ENCODE assay signal across 2 cellular contexts in genomic region chr3:154176036-154176435, GRCh38.
TF ChIP-seq lines count a peak whose summit lies in the region.

No MANE protein-coding gene starts in this region.

TF ChIP-seq in GM23338, 12 proteins besides CTCF, POLR2A, EP300 and RAD21 (continued from another document):
- TF ChIP-seq, protein P1, sequence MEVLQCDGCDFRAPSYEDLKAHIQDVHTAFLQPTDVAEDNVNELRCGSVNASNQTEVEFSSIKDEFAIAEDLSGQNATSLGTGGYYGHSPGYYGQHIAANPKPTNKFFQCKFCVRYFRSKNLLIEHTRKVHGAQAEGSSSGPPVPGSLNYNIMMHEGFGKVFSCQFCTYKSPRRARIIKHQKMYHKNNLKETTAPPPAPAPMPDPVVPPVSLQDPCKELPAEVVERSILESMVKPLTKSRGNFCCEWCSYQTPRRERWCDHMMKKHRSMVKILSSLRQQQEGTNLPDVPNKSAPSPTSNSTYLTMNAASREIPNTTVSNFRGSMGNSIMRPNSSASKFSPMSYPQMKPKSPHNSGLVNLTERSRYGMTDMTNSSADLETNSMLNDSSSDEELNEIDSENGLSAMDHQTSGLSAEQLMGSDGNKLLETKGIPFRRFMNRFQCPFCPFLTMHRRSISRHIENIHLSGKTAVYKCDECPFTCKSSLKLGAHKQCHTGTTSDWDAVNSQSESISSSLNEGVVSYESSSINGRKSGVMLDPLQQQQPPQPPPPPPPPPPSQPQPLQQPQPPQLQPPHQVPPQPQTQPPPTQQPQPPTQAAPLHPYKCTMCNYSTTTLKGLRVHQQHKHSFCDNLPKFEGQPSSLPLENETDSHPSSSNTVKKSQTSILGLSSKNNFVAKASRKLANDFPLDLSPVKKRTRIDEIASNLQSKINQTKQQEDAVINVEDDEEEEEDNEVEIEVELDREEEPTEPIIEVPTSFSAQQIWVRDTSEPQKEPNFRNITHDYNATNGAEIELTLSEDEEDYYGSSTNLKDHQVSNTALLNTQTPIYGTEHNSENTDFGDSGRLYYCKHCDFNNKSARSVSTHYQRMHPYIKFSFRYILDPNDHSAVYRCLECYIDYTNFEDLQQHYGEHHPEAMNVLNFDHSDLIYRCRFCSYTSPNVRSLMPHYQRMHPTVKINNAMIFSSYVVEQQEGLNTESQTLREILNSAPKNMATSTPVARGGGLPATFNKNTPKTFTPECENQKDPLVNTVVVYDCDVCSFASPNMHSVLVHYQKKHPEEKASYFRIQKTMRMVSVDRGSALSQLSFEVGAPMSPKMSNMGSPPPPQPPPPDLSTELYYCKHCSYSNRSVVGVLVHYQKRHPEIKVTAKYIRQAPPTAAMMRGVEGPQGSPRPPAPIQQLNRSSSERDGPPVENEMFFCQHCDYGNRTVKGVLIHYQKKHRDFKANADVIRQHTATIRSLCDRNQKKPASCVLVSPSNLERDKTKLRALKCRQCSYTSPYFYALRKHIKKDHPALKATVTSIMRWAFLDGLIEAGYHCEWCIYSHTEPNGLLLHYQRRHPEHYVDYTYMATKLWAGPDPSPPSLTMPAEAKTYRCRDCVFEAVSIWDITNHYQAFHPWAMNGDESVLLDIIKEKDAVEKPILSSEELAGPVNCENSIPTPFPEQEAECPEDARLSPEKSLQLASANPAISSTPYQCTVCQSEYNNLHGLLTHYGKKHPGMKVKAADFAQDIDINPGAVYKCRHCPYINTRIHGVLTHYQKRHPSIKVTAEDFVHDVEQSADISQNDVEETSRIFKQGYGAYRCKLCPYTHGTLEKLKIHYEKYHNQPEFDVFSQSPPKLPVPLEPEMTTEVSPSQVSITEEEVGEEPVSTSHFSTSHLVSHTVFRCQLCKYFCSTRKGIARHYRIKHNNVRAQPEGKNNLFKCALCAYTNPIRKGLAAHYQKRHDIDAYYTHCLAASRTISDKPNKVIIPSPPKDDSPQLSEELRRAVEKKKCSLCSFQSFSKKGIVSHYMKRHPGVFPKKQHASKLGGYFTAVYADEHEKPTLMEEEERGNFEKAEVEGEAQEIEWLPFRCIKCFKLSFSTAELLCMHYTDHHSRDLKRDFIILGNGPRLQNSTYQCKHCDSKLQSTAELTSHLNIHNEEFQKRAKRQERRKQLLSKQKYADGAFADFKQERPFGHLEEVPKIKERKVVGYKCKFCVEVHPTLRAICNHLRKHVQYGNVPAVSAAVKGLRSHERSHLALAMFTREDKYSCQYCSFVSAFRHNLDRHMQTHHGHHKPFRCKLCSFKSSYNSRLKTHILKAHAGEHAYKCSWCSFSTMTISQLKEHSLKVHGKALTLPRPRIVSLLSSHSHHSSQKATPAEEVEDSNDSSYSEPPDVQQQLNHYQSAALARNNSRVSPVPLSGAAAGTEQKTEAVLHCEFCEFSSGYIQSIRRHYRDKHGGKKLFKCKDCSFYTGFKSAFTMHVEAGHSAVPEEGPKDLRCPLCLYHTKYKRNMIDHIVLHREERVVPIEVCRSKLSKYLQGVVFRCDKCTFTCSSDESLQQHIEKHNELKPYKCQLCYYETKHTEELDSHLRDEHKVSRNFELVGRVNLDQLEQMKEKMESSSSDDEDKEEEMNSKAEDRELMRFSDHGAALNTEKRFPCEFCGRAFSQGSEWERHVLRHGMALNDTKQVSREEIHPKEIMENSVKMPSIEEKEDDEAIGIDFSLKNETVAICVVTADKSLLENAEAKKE (CRISPR knock-in tag; IDR thresholded peaks at IDR 0.05), result no peak
- TF ChIP-seq CREB1 (CRISPR knock-in tag; IDR thresholded peaks at IDR 0.05; ENCODE audit: low read depth), result no peak
- no peak for TF ChIP-seq REST (IDR thresholded peaks at IDR 0.05; ENCODE audit: unreplicated experiment)
- no peak for TF ChIP-seq EZH2phosphoT487 (IDR thresholded peaks at IDR 0.05; ENCODE audit: unreplicated experiment)
- TF ChIP-seq ZNF114 (CRISPR knock-in tag; IDR thresholded peaks at IDR 0.05), result no peak
- no peak for TF ChIP-seq ZNF331 (CRISPR knock-in tag; IDR thresholded peaks at IDR 0.05; ENCODE audit: low read depth)
- TF ChIP-seq POLR2AphosphoS5 (IDR thresholded peaks at IDR 0.05; ENCODE audit: low read depth), result no peak
- no peak for TF ChIP-seq NANOG (IDR thresholded peaks at IDR 0.05; ENCODE audit: borderline replicate concordance)
- TF ChIP-seq JUNB (IDR thresholded peaks at IDR 0.05; ENCODE audit: unreplicated experiment), result no peak
- TF ChIP-seq STAT1 (IDR thresholded peaks at IDR 0.05; ENCODE audit: unreplicated experiment), result no peak
- no peak for TF ChIP-seq EZH2 (IDR thresholded peaks at IDR 0.05; ENCODE audit: low read depth, unreplicated experiment)

TF ChIP-seq in WTC11, 78 proteins besides CTCF, POLR2A, EP300 and RAD21 (continued from another document):
- TF ChIP-seq ZSCAN18 (CRISPR knock-in tag; IDR thresholded peaks at IDR 0.05) (no peak), ZNF396 (CRISPR knock-in tag; IDR thresholded peaks at IDR 0.05; ENCODE audit: borderline replicate concordance) (no peak), ETV6 (CRISPR knock-in tag; IDR thresholded peaks at IDR 0.05) (no peak), NFATC4 (CRISPR knock-in tag; IDR thresholded peaks at IDR 0.05) (no peak), EMX1 (CRISPR knock-in tag; IDR thresholded peaks at IDR 0.05) (no peak), NR2C2 (CRISPR knock-in tag; IDR thresholded peaks at IDR 0.05) (no peak), MXD4 (CRISPR knock-in tag; IDR thresholded peaks at IDR 0.05; ENCODE audit: borderline replicate concordance) (no peak), SP1 (CRISPR knock-in tag; conservative IDR thresholded peaks at IDR 0.05) (no peak), FOXK1 (CRISPR knock-in tag; IDR thresholded peaks at IDR 0.05) (no peak), ZNF232 (CRISPR knock-in tag; IDR thresholded peaks at IDR 0.05) (no peak), ATF3 (CRISPR knock-in tag; conservative IDR thresholded peaks at IDR 0.05) (no peak), ZNF263 (CRISPR knock-in tag; IDR thresholded peaks at IDR 0.05; ENCODE audit: low read depth) (no peak), OVOL2 (CRISPR knock-in tag; IDR thresholded peaks at IDR 0.05; ENCODE audit: borderline replicate concordance) (no peak)
- TF ChIP-seq, protein P2, sequence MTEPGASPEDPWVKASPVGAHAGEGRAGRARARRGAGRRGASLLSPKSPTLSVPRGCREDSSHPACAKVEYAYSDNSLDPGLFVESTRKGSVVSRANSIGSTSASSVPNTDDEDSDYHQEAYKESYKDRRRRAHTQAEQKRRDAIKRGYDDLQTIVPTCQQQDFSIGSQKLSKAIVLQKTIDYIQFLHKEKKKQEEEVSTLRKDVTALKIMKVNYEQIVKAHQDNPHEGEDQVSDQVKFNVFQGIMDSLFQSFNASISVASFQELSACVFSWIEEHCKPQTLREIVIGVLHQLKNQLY (CRISPR knock-in tag; IDR thresholded peaks at IDR 0.05), result no peak
- TF ChIP-seq, protein P3, sequence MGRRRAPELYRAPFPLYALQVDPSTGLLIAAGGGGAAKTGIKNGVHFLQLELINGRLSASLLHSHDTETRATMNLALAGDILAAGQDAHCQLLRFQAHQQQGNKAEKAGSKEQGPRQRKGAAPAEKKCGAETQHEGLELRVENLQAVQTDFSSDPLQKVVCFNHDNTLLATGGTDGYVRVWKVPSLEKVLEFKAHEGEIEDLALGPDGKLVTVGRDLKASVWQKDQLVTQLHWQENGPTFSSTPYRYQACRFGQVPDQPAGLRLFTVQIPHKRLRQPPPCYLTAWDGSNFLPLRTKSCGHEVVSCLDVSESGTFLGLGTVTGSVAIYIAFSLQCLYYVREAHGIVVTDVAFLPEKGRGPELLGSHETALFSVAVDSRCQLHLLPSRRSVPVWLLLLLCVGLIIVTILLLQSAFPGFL (CRISPR knock-in tag; IDR thresholded peaks at IDR 0.05; ENCODE audit: borderline replicate concordance), result no peak
- TF ChIP-seq, protein P4, sequence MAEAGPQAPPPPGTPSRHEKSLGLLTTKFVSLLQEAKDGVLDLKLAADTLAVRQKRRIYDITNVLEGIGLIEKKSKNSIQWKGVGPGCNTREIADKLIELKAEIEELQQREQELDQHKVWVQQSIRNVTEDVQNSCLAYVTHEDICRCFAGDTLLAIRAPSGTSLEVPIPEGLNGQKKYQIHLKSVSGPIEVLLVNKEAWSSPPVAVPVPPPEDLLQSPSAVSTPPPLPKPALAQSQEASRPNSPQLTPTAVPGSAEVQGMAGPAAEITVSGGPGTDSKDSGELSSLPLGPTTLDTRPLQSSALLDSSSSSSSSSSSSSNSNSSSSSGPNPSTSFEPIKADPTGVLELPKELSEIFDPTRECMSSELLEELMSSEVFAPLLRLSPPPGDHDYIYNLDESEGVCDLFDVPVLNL (CRISPR knock-in tag; IDR thresholded peaks at IDR 0.05; ENCODE audit: borderline replicate concordance, low read depth), result no peak
- TF ChIP-seq, protein P5, sequence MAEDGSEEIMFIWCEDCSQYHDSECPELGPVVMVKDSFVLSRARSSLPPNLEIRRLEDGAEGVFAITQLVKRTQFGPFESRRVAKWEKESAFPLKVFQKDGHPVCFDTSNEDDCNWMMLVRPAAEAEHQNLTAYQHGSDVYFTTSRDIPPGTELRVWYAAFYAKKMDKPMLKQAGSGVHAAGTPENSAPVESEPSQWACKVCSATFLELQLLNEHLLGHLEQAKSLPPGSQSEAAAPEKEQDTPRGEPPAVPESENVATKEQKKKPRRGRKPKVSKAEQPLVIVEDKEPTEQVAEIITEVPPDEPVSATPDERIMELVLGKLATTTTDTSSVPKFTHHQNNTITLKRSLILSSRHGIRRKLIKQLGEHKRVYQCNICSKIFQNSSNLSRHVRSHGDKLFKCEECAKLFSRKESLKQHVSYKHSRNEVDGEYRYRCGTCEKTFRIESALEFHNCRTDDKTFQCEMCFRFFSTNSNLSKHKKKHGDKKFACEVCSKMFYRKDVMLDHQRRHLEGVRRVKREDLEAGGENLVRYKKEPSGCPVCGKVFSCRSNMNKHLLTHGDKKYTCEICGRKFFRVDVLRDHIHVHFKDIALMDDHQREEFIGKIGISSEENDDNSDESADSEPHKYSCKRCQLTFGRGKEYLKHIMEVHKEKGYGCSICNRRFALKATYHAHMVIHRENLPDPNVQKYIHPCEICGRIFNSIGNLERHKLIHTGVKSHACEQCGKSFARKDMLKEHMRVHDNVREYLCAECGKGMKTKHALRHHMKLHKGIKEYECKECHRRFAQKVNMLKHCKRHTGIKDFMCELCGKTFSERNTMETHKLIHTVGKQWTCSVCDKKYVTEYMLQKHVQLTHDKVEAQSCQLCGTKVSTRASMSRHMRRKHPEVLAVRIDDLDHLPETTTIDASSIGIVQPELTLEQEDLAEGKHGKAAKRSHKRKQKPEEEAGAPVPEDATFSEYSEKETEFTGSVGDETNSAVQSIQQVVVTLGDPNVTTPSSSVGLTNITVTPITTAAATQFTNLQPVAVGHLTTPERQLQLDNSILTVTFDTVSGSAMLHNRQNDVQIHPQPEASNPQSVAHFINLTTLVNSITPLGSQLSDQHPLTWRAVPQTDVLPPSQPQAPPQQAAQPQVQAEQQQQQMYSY (CRISPR knock-in tag; IDR thresholded peaks at IDR 0.05), result no peak
- TF ChIP-seq, protein P6, sequence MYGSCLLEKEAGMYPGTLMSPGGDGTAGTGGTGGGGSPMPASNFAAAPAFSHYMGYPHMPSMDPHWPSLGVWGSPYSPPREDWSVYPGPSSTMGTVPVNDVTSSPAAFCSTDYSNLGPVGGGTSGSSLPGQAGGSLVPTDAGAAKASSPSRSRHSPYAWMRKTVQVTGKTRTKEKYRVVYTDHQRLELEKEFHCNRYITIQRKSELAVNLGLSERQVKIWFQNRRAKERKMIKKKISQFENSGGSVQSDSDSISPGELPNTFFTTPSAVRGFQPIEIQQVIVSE (CRISPR knock-in tag; IDR thresholded peaks at IDR 0.05; ENCODE audit: borderline replicate concordance), result no peak
